ENCODE assay signal across 1 cellular context in the genomic region with DNA sequence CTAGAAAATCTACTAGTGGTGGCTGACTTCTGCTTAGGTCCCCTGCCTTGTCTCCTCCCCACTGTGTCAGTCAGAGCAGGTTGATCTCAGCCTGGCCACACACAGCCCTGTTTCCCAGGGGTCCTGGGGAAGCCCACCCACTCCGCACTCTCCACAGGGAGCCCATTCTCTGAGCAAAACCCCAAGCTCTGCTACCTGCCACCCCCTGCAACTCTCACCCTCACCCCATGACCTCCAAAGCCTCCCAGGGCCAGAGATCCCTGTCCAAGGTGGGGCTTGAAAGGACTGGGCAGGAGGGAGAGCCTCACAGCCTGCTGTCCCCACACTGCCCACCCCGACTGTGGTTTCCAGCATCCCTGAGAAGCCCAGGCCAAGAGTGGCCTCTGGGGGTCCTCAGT.
TF ChIP-seq lines count a peak whose summit lies in the region.

No MANE protein-coding gene starts in this region.

TF ChIP-seq in HEK293, 187 proteins besides CTCF, POLR2A, EP300 and RAD21:
- TF ChIP-seq, protein P1, sequence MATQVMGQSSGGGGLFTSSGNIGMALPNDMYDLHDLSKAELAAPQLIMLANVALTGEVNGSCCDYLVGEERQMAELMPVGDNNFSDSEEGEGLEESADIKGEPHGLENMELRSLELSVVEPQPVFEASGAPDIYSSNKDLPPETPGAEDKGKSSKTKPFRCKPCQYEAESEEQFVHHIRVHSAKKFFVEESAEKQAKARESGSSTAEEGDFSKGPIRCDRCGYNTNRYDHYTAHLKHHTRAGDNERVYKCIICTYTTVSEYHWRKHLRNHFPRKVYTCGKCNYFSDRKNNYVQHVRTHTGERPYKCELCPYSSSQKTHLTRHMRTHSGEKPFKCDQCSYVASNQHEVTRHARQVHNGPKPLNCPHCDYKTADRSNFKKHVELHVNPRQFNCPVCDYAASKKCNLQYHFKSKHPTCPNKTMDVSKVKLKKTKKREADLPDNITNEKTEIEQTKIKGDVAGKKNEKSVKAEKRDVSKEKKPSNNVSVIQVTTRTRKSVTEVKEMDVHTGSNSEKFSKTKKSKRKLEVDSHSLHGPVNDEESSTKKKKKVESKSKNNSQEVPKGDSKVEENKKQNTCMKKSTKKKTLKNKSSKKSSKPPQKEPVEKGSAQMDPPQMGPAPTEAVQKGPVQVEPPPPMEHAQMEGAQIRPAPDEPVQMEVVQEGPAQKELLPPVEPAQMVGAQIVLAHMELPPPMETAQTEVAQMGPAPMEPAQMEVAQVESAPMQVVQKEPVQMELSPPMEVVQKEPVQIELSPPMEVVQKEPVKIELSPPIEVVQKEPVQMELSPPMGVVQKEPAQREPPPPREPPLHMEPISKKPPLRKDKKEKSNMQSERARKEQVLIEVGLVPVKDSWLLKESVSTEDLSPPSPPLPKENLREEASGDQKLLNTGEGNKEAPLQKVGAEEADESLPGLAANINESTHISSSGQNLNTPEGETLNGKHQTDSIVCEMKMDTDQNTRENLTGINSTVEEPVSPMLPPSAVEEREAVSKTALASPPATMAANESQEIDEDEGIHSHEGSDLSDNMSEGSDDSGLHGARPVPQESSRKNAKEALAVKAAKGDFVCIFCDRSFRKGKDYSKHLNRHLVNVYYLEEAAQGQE (tag by site-specific recombination; IDR thresholded peaks at IDR 0.05): 0 out of 2 replicates have a peak, but pooled peaks have one; percentile 23
- peak; percentile 39; the same call in 1 of the 2 replicates for TF ChIP-seq ZIC2 (tag by site-specific recombination; IDR thresholded peaks at IDR 0.05)
- TF ChIP-seq ZNF24 (tag by site-specific recombination; IDR thresholded peaks at IDR 0.05): no peak
